In the genomic region with DNA sequence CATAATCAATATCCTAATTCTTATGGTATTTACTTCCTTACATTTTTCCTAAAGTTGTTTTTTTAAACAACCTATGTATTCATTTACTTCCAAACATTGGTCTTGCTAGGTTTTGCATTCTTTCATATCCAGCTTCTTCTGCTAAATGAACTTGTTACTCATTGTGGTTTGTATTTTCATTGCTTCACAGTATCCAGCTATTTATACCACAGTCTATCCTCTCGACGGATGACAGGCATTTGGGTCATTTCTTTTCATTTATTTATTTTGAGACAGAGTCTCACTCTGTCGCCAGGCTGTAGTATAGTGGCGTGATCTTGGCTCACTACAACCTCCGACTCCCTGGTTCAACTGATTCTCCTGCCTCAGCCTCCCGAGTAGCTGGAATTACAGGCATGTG, we compare ENCODE assay signal across 17 cellular contexts.
DNase-seq lines count a peak whose midpoint lies in the region; ATAC-seq and TF ChIP-seq lines count a peak whose summit lies in the region.
"Had no signal": no experiment of that assay in that cellular context is flagged by ENCODE, and none has a peak within 500 bp of the region (broad histone marks: within the 10 kb centered on the region; RNA-seq: fewer than 3 reads in every experiment).

No MANE protein-coding gene starts in this region.

- no peaks in the 10 kb centered on the region for H3K9me3 Mint-ChIP-seq in HFFc6
- no peaks in the 10 kb centered on the region for H3K9me3 Mint-ChIP-seq in activated T-helper 1 cell treated with anti-CD3 and anti-CD28 coated beads, Interleukin-12 subunit alpha, Interleukin-12 subunit beta, Interleukin-2, Interleukin-4 antibody, amounts not matched to agents 30 ng/mL and 10 ng/mL and 1 ng/mL, durations not matched to agents 14 hours and 24 hours and 36 hours
- H3K9me3 Mint-ChIP-seq: activated CD4-positive, alpha-beta T cell treated with anti-CD3 and anti-CD28 coated beads, Interleukin-2, amount 10 ng/mL, durations not matched to agents 7 days and 5 days; mesothelial cell of epicardium; T-helper 2 cell treated with Interferon-gamma antibody and Interleukin-4, amounts not matched to agents 5 μg/mL and 100 μg/mL, for 36 hours had no signal

- intact Hi-C loops in activated T-helper 1 cell treated with anti-CD3 and anti-CD28 coated beads, Interleukin-12 subunit alpha, Interleukin-12 subunit beta, Interleukin-2, Interleukin-4 antibody, amounts not matched to agents 30 ng/mL and 10 ng/mL and 1 ng/mL, durations not matched to agents 14 hours and 24 hours and 36 hours (cut with micrococcal nuclease), result loop anchor here (10.0 kb wide), 1 partner anchor 195 kb away; no protein-coding TSS in a partner anchor
- intact Hi-C loops in left ventricle myocardium superior (cut with micrococcal nuclease), result no loop called here

- H3K4me3 Mint-ChIP-seq in HFFc6, result no peak overlapping the region; the same call in 1 of the 2 replicates
- no peak overlapping the region for H3K4me3 Mint-ChIP-seq in activated T-helper 1 cell treated with anti-CD3 and anti-CD28 coated beads, Interleukin-12 subunit alpha, Interleukin-12 subunit beta, Interleukin-2, Interleukin-4 antibody, amounts not matched to agents 30 ng/mL and 10 ng/mL and 1 ng/mL, durations not matched to agents 14 hours and 24 hours and 36 hours
- H3K4me3 Mint-ChIP-seq: activated CD4-positive, alpha-beta T cell treated with anti-CD3 and anti-CD28 coated beads, Interleukin-2, amount 10 ng/mL, durations not matched to agents 7 days and 5 days; mesothelial cell of epicardium; T-helper 2 cell treated with Interferon-gamma antibody and Interleukin-4, amounts not matched to agents 5 μg/mL and 100 μg/mL, for 36 hours had no signal

- peak; percentile 77 for DNase-seq in AG08395 (ENCODE audit: low spot score)
- DNase-seq in HFFc6, result peak; percentile 67
- DNase-seq in amniotic epithelial cell (ENCODE audit: low read depth), result peak; percentile 79
- peak; percentile 74 for DNase-seq in iris pigment epithelial cell (ENCODE audit: low read depth)
- DNase-seq in activated T-helper 1 cell treated with anti-CD3 and anti-CD28 coated beads, Interleukin-12 subunit alpha, Interleukin-12 subunit beta, Interleukin-2, Interleukin-4 antibody, amounts not matched to agents 30 ng/mL and 10 ng/mL and 1 ng/mL, durations not matched to agents 14 hours and 24 hours and 36 hours (ENCODE audit: low spot score), result no peak
- no peak for DNase-seq in NCI-H2029 (lab: John Stamatoyannopoulos, UW)
- DNase-seq in GOT3 (lab: John Stamatoyannopoulos, UW), result no peak
- DNase-seq in left ventricle myocardium superior, result no peak
- DNase-seq: activated CD4-positive, alpha-beta T cell treated with anti-CD3 and anti-CD28 coated beads, Interleukin-2, amount 10 ng/mL, durations not matched to agents 7 days and 5 days; activated T-cell treated with anti-CD3 and anti-CD28 coated beads, Interleukin-2, amount 50 U/mL, for 1 hour; adrenal gland; AML-193; foreskin fibroblast; NCI-H524 treated with DMSO at 0.1 percent for 48 hours had no signal

- no peaks in the 10 kb centered on the region; the same call in 1 of the 2 replicates for H3K27me3 Mint-ChIP-seq in HFFc6 (ENCODE audit: insufficient read depth)
- H3K27me3 Mint-ChIP-seq in activated T-helper 1 cell treated with anti-CD3 and anti-CD28 coated beads, Interleukin-12 subunit alpha, Interleukin-12 subunit beta, Interleukin-2, Interleukin-4 antibody, amounts not matched to agents 30 ng/mL and 10 ng/mL and 1 ng/mL, durations not matched to agents 14 hours and 24 hours and 36 hours (ENCODE audit: insufficient read depth), result no peaks in the 10 kb centered on the region
- H3K27me3 Mint-ChIP-seq: activated CD4-positive, alpha-beta T cell treated with anti-CD3 and anti-CD28 coated beads, Interleukin-2, amount 10 ng/mL, durations not matched to agents 7 days and 5 days had no signal

- no peak for TF ChIP-seq CTCF in HFFc6 (IDR thresholded peaks at IDR 0.05)

- peaks cover 19% of the 10 kb centered on the region for H3K36me3 Mint-ChIP-seq in HFFc6 (ENCODE audit: low read depth)
- H3K36me3 Mint-ChIP-seq in activated T-helper 1 cell treated with anti-CD3 and anti-CD28 coated beads, Interleukin-12 subunit alpha, Interleukin-12 subunit beta, Interleukin-2, Interleukin-4 antibody, amounts not matched to agents 30 ng/mL and 10 ng/mL and 1 ng/mL, durations not matched to agents 14 hours and 24 hours and 36 hours (ENCODE audit: low read depth), result peaks cover 32% of the 10 kb centered on the region

- H3K27ac Mint-ChIP-seq in HFFc6, result peak overlapping the region; percentile 72
- H3K27ac Mint-ChIP-seq in activated T-helper 1 cell treated with anti-CD3 and anti-CD28 coated beads, Interleukin-12 subunit alpha, Interleukin-12 subunit beta, Interleukin-2, Interleukin-4 antibody, amounts not matched to agents 30 ng/mL and 10 ng/mL and 1 ng/mL, durations not matched to agents 14 hours and 24 hours and 36 hours, result no peak overlapping the region
- H3K27ac Mint-ChIP-seq: activated CD4-positive, alpha-beta T cell treated with anti-CD3 and anti-CD28 coated beads, Interleukin-2, amount 10 ng/mL, durations not matched to agents 7 days and 5 days; mesothelial cell of epicardium; T-helper 2 cell treated with Interferon-gamma antibody and Interleukin-4, amounts not matched to agents 5 μg/mL and 100 μg/mL, for 36 hours had no signal

- no peak for ATAC-seq in left ventricle myocardium superior
- ATAC-seq: GM12878 had no signal

- H3K4me1 Mint-ChIP-seq in HFFc6 (ENCODE audit: low read depth), result peaks cover 33% of the 10 kb centered on the region
- H3K4me1 Mint-ChIP-seq in activated T-helper 1 cell treated with anti-CD3 and anti-CD28 coated beads, Interleukin-12 subunit alpha, Interleukin-12 subunit beta, Interleukin-2, Interleukin-4 antibody, amounts not matched to agents 30 ng/mL and 10 ng/mL and 1 ng/mL, durations not matched to agents 14 hours and 24 hours and 36 hours (ENCODE audit: low read depth), result peaks cover 26% of the 10 kb centered on the region

Comparison
In these comparisons a context has a peak if more than half of its experiments do, and no peak if none do; other contexts are left out.
1. DNase-seq: peak in AG08395 (single experiment), HFFc6 (single experiment), amniotic epithelial cell (single experiment) and iris pigment epithelial cell (single experiment); none in activated T-helper 1 cell treated with anti-CD3 and anti-CD28 coated beads, Interleukin-12 subunit alpha, Interleukin-12 subunit beta, Interleukin-2, Interleukin-4 antibody, amounts not matched to agents 30 ng/mL and 10 ng/mL and 1 ng/mL, durations not matched to agents 14 hours and 24 hours and 36 hours (single experiment), NCI-H2029 (single experiment), GOT3 (single experiment) and left ventricle myocardium superior (single experiment).